6 cellular contexts compared by ENCODE assay signal in genomic region chr13:95005300-95005699, GRCh38.
"Had no signal": no experiment of that assay in that cellular context is flagged by ENCODE, and none has a peak within 500 bp of the region (broad histone marks: within the 10 kb centered on the region; RNA-seq: fewer than 3 reads in every experiment).

No MANE protein-coding gene starts in this region.

- FAIRE-seq: H1 had no signal

- DNase-seq: H9, HCEC 1CT, KG1 had no signal

- H2AFZ ChIP-seq: GM23338 had no signal

- H3K4me3 ChIP-seq: GM23338 had no signal

- ATAC-seq: GM23338 had no signal

- H3K4me2 ChIP-seq: GM23338 had no signal

- H3K27ac ChIP-seq: HL-60 had no signal
